Comparison of ENCODE assay signal across 1 cellular context in genomic region chr20:62043131-62043914, GRCh38.
A peak's percentile ranks its signal among the peaks of the same experiment; 100 is the strongest.
TF ChIP-seq lines count a peak whose summit lies in the region.

No MANE protein-coding gene starts in this region.

TF ChIP-seq in HepG2, 621 proteins besides CTCF, POLR2A, EP300 and RAD21 (continued from another document and continues in another):
- TF ChIP-seq KIAA2018 (CRISPR knock-in tag; IDR thresholded peaks at IDR 0.05; ENCODE audit: borderline replicate concordance) (no peak), FUBP1 (CRISPR knock-in tag; IDR thresholded peaks at IDR 0.05; ENCODE audit: borderline replicate concordance) (no peak; the same call in 1 of the 2 replicates), ZNF776 (CRISPR knock-in tag; IDR thresholded peaks at IDR 0.05) (no peak), RBM39 (IDR thresholded peaks at IDR 0.05; ENCODE audit: low read depth, low read length, poor library complexity, severe bottlenecking) (peak; percentile 43), HMGXB3 (CRISPR knock-in tag; IDR thresholded peaks at IDR 0.05; ENCODE audit: borderline replicate concordance) (no peak), TMF1 (CRISPR knock-in tag; IDR thresholded peaks at IDR 0.05; ENCODE audit: low read depth) (no peak), SKI (IDR thresholded peaks at IDR 0.05; ENCODE audit: partially characterized antibody) (peak; percentile 69), BRCA1 (CRISPR knock-in tag; IDR thresholded peaks at IDR 0.05) (no peak), ZNF138 (CRISPR knock-in tag; IDR thresholded peaks at IDR 0.05; ENCODE audit: low read depth) (no peak), HHEX (CRISPR knock-in tag; IDR thresholded peaks at IDR 0.05) (no peak), ZNF484 (CRISPR knock-in tag; IDR thresholded peaks at IDR 0.05; ENCODE audit: borderline replicate concordance, low read depth) (no peak), TEF (CRISPR knock-in tag; IDR thresholded peaks at IDR 0.05) (no peak; the same call in 1 of the 2 replicates), SMAD3 (CRISPR knock-in tag; IDR thresholded peaks at IDR 0.05) (peak; percentile 88; the same call in 1 of the 2 replicates), ZNF281 (CRISPR knock-in tag; IDR thresholded peaks at IDR 0.05; ENCODE audit: borderline replicate concordance) (no peak), ZNF784 (CRISPR knock-in tag; IDR thresholded peaks at IDR 0.05; ENCODE audit: borderline replicate concordance) (no peak), PPARG (CRISPR knock-in tag; conservative IDR thresholded peaks at IDR 0.05) (peak; percentile 68), ZNF205 (CRISPR knock-in tag; IDR thresholded peaks at IDR 0.05) (peak; percentile 65), PBX3 (CRISPR knock-in tag; IDR thresholded peaks at IDR 0.05; ENCODE audit: borderline replicate concordance) (no peak), SIX1 (CRISPR knock-in tag; IDR thresholded peaks at IDR 0.05; ENCODE audit: borderline replicate concordance) (peak; percentile 49; the same call in 1 of the 2 replicates), CREBL2 (CRISPR knock-in tag; IDR thresholded peaks at IDR 0.05; ENCODE audit: borderline replicate concordance) (no peak)
- TF ChIP-seq, protein P1, sequence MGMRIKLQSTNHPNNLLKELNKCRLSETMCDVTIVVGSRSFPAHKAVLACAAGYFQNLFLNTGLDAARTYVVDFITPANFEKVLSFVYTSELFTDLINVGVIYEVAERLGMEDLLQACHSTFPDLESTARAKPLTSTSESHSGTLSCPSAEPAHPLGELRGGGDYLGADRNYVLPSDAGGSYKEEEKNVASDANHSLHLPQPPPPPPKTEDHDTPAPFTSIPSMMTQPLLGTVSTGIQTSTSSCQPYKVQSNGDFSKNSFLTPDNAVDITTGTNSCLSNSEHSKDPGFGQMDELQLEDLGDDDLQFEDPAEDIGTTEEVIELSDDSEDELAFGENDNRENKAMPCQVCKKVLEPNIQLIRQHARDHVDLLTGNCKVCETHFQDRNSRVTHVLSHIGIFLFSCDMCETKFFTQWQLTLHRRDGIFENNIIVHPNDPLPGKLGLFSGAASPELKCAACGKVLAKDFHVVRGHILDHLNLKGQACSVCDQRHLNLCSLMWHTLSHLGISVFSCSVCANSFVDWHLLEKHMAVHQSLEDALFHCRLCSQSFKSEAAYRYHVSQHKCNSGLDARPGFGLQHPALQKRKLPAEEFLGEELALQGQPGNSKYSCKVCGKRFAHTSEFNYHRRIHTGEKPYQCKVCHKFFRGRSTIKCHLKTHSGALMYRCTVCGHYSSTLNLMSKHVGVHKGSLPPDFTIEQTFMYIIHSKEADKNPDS (CRISPR knock-in tag; IDR thresholded peaks at IDR 0.05) = no peak
- TF ChIP-seq, protein P2, sequence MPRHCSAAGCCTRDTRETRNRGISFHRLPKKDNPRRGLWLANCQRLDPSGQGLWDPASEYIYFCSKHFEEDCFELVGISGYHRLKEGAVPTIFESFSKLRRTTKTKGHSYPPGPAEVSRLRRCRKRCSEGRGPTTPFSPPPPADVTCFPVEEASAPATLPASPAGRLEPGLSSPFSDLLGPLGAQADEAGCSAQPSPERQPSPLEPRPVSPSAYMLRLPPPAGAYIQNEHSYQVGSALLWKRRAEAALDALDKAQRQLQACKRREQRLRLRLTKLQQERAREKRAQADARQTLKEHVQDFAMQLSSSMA (CRISPR knock-in tag; IDR thresholded peaks at IDR 0.05) = 0 out of 2 replicates have a peak, but pooled peaks have one; percentile 42
- TF ChIP-seq, protein P3, sequence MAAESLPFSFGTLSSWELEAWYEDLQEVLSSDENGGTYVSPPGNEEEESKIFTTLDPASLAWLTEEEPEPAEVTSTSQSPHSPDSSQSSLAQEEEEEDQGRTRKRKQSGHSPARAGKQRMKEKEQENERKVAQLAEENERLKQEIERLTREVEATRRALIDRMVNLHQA (CRISPR knock-in tag; IDR thresholded peaks at IDR 0.05) = no peak
